Comparison of ENCODE assay signal across 8 cellular contexts in genomic region chr14:73237786-73238261, GRCh38. TPM values are rescaled to one million over a fixed set of nuclear protein-coding genes. Genes with fewer than 3 reads are reported as not detected.
DNase-seq lines count a peak whose midpoint lies in the region; TF ChIP-seq lines count a peak whose summit lies in the region.

No MANE protein-coding gene starts in this region.

- DNase-seq in ACHN, result peak; percentile 17
- no peak for DNase-seq in HL-60 (ENCODE audit: low read depth in 1 of 2, low spot score in 1 of 2)
- DNase-seq in effector CD8-positive, alpha-beta T cell (lab: John Stamatoyannopoulos, UW), result no peak
- no peak for DNase-seq in superior temporal gyrus (ENCODE audit: extremely low spot score)
- no peak for DNase-seq in midbrain (lab: John Stamatoyannopoulos, UW)
- DNase-seq in mesenteric fat pad (ENCODE audit: low spot score), result no peak

- H3K36me3 ChIP-seq in duodenal mucosa (ENCODE audit: control insufficient read depth in 1 of 2, insufficient read depth in 2 of 2, low read length in 2 of 2) (no peaks in the 10 kb centered on the region), mucosa of stomach (ENCODE audit: control insufficient read depth, insufficient read depth, low read length) (no peaks in the 10 kb centered on the region)

- H3K27me3 ChIP-seq in HL-60 (ENCODE audit: insufficient read depth, poor library complexity, severe bottlenecking), result peaks cover 14% of the 10 kb centered on the region
- H3K27me3 ChIP-seq in duodenal mucosa (ENCODE audit: control insufficient read depth in 1 of 2, insufficient read depth in 2 of 2, low read length in 2 of 2), result peaks cover 10 to 23% of the 10 kb centered on the region in 2 donors
- peaks cover 79% of the 10 kb centered on the region for H3K27me3 ChIP-seq in mucosa of stomach (ENCODE audit: control insufficient read depth, insufficient read depth, low read length)

- no peak overlapping the region for H3K27ac ChIP-seq in HL-60 (replicated peaks)
- H3K27ac ChIP-seq in duodenal mucosa (ENCODE audit: low read depth, low read length), result peak overlapping the region; percentile 50

- no peak for TF ChIP-seq CTCF in HL-60 (IDR thresholded peaks at IDR 0.05; ENCODE audit: insufficient read depth, low read length)

- peak overlapping the region in 1 of 2 donors; percentile 33 for H3K9ac ChIP-seq in duodenal mucosa (ENCODE audit: low read depth in 1 of 2, low read length in 2 of 2)
- peak overlapping the region; percentile 43 for H3K9ac ChIP-seq in mucosa of stomach (ENCODE audit: low read length)

- in situ Hi-C loops in ACHN (cut with HindIII; ENCODE audit: low pct_ligation_motif_present, low pct_unique_long_range_greater_than_20kb, low sequenced_read_pairs), result no loop called here

- H3K4me1 ChIP-seq in duodenal mucosa (ENCODE audit: control insufficient read depth in 1 of 2, insufficient read depth in 2 of 2, low read length in 2 of 2) (peaks cover 28 to 31% of the 10 kb centered on the region in 2 donors), mucosa of stomach (ENCODE audit: control insufficient read depth, insufficient read depth, low read length) (peaks cover 29% of the 10 kb centered on the region)

- H3K4me3 ChIP-seq in HL-60 (replicated peaks; ENCODE audit: insufficient read depth, low read length) (peak overlapping the region; percentile 27), duodenal mucosa (ENCODE audit: low read depth in 1 of 2, low read length in 2 of 2) (peak overlapping the region; percentile 58 to 60), mucosa of stomach (ENCODE audit: low read length) (no peak overlapping the region)

- H3K9me3 ChIP-seq in duodenal mucosa (ENCODE audit: control insufficient read depth in 1 of 2, low read length in 2 of 2) (no peaks in the 10 kb centered on the region), mucosa of stomach (ENCODE audit: control insufficient read depth, low read length) (no peaks in the 10 kb centered on the region)

RNA-seq across cellular contexts. Expression of gene PAPLN, which starts 0.5 kb away (rescaled TPM):
- total RNA-seq in mesenteric fat pad, result 6.4 TPM
